ENCODE assay signal across 1 cellular context in the genomic region with DNA sequence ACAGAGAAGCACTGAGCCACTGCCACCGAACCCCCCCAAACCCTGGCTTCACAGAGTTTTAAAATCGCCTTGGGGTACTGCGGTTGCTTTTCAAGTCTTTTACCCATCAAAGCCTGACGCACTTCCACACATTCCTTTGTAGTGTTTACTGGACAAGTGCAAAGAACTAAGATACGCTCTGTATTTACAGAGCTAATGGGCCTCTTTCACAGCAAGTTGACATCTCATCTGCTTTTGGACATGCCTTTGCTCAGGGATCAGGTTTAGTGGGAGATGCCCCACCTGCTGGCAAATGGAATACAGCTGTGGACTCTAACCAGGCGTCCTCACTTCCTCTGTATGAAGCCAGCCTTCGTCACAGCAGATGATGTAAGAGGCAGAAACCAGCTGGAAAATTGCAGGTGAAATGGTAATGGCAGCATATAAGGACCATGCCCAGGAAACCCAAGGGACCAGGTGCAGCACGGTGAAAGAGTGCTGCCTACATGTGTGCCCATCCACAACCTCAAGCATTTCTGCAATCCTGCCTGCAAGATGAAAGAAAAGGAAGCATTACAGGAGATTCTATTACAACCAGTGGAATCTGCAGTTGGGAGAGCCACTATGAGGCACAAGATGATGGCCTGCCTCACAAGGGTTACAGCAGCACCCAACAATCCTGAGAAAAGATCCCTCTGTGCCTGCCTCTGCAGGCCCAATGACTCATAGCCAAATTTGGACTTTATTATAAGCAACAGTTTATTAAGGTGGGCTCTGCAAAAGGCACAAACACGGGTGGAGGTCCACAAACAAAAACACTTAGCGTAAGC.
TF ChIP-seq lines count a peak whose summit lies in the region.

No MANE protein-coding gene starts in this region.

TF ChIP-seq in HepG2, 621 proteins besides CTCF, POLR2A, EP300 and RAD21 (continued from another document and continues in another):
- TF ChIP-seq, protein P1, sequence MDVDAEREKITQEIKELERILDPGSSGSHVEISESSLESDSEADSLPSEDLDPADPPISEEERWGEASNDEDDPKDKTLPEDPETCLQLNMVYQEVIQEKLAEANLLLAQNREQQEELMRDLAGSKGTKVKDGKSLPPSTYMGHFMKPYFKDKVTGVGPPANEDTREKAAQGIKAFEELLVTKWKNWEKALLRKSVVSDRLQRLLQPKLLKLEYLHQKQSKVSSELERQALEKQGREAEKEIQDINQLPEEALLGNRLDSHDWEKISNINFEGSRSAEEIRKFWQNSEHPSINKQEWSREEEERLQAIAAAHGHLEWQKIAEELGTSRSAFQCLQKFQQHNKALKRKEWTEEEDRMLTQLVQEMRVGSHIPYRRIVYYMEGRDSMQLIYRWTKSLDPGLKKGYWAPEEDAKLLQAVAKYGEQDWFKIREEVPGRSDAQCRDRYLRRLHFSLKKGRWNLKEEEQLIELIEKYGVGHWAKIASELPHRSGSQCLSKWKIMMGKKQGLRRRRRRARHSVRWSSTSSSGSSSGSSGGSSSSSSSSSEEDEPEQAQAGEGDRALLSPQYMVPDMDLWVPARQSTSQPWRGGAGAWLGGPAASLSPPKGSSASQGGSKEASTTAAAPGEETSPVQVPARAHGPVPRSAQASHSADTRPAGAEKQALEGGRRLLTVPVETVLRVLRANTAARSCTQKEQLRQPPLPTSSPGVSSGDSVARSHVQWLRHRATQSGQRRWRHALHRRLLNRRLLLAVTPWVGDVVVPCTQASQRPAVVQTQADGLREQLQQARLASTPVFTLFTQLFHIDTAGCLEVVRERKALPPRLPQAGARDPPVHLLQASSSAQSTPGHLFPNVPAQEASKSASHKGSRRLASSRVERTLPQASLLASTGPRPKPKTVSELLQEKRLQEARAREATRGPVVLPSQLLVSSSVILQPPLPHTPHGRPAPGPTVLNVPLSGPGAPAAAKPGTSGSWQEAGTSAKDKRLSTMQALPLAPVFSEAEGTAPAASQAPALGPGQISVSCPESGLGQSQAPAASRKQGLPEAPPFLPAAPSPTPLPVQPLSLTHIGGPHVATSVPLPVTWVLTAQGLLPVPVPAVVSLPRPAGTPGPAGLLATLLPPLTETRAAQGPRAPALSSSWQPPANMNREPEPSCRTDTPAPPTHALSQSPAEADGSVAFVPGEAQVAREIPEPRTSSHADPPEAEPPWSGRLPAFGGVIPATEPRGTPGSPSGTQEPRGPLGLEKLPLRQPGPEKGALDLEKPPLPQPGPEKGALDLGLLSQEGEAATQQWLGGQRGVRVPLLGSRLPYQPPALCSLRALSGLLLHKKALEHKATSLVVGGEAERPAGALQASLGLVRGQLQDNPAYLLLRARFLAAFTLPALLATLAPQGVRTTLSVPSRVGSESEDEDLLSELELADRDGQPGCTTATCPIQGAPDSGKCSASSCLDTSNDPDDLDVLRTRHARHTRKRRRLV (CRISPR knock-in tag; IDR thresholded peaks at IDR 0.05): no peak
- TF ChIP-seq ZSCAN21 (CRISPR knock-in tag; IDR thresholded peaks at IDR 0.05; ENCODE audit: borderline replicate concordance) (0 out of 2 replicates have a peak, but pooled peaks have one; percentile 33), CCAR2 (optimal IDR thresholded peaks at IDR 0.05; ENCODE audit: low read depth, low read length) (no peak), GATAD1 (CRISPR knock-in tag; IDR thresholded peaks at IDR 0.05) (no peak), ZNF615 (CRISPR knock-in tag; IDR thresholded peaks at IDR 0.05; ENCODE audit: borderline replicate concordance) (0 out of 2 replicates have a peak, but pooled peaks have one; percentile 32), KDM6A (CRISPR knock-in tag; IDR thresholded peaks at IDR 0.05; ENCODE audit: low read depth) (peak; percentile 88), CHCHD3 (CRISPR knock-in tag; IDR thresholded peaks at IDR 0.05) (no peak), ZBTB38 (CRISPR knock-in tag; IDR thresholded peaks at IDR 0.05) (0 out of 2 replicates have a peak, but pooled peaks have one; percentile 39), SP4 (CRISPR knock-in tag; IDR thresholded peaks at IDR 0.05) (no peak; the same call in 1 of the 2 replicates), ZBTB37 (CRISPR knock-in tag; IDR thresholded peaks at IDR 0.05) (no peak), ZNF598 (CRISPR knock-in tag; IDR thresholded peaks at IDR 0.05; ENCODE audit: borderline replicate concordance) (no peak), ZZZ3 (CRISPR knock-in tag; IDR thresholded peaks at IDR 0.05; ENCODE audit: borderline replicate concordance) (no peak), SP1 (IDR thresholded peaks at IDR 0.05) (no peak), SP1 (CRISPR knock-in tag; IDR thresholded peaks at IDR 0.05) (no peak; the same call in 1 of the 2 replicates), ZNF17 (CRISPR knock-in tag; IDR thresholded peaks at IDR 0.05) (no peak), MTERF4 (CRISPR knock-in tag; IDR thresholded peaks at IDR 0.05) (no peak), PHF5A (CRISPR knock-in tag; IDR thresholded peaks at IDR 0.05; ENCODE audit: low read depth, unreplicated experiment) (no peak), HCFC1 (IDR thresholded peaks at IDR 0.05; ENCODE audit: low read depth, low read length) (no peak), NCOA2 (CRISPR knock-in tag; IDR thresholded peaks at IDR 0.05) (peak; percentile 93), ZNF224 (CRISPR knock-in tag; IDR thresholded peaks at IDR 0.05) (no peak), ZNF687 (CRISPR knock-in tag; IDR thresholded peaks at IDR 0.05) (no peak), ZMYM3 (CRISPR knock-in tag; IDR thresholded peaks at IDR 0.05) (0 out of 2 replicates have a peak, but pooled peaks have one; percentile 64), TOPORS (CRISPR knock-in tag; IDR thresholded peaks at IDR 0.05) (no peak), ZNF317 (CRISPR knock-in tag; IDR thresholded peaks at IDR 0.05) (no peak), ETS1 (CRISPR knock-in tag; IDR thresholded peaks at IDR 0.05) (no peak), BRD4 (CRISPR knock-in tag; IDR thresholded peaks at IDR 0.05) (no peak), SALL2 (CRISPR knock-in tag; IDR thresholded peaks at IDR 0.05) (peak; percentile 75; the same call in 1 of the 2 replicates), RCOR2 (CRISPR knock-in tag; IDR thresholded peaks at IDR 0.05) (no peak; the same call in none of the 2 replicates), ZNF614 (CRISPR knock-in tag; IDR thresholded peaks at IDR 0.05; ENCODE audit: borderline replicate concordance) (peak; percentile 47; the same call in 1 of the 2 replicates)
- TF ChIP-seq, protein P2, sequence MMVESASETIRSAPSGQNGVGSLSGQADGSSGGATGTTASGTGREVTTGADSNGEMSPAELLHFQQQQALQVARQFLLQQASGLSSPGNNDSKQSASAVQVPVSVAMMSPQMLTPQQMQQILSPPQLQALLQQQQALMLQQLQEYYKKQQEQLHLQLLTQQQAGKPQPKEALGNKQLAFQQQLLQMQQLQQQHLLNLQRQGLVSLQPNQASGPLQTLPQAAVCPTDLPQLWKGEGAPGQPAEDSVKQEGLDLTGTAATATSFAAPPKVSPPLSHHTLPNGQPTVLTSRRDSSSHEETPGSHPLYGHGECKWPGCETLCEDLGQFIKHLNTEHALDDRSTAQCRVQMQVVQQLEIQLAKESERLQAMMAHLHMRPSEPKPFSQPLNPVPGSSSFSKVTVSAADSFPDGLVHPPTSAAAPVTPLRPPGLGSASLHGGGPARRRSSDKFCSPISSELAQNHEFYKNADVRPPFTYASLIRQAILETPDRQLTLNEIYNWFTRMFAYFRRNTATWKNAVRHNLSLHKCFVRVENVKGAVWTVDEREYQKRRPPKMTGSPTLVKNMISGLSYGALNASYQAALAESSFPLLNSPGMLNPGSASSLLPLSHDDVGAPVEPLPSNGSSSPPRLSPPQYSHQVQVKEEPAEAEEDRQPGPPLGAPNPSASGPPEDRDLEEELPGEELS (CRISPR knock-in tag; IDR thresholded peaks at IDR 0.05): peak; percentile 97
- TF ChIP-seq, protein P3, sequence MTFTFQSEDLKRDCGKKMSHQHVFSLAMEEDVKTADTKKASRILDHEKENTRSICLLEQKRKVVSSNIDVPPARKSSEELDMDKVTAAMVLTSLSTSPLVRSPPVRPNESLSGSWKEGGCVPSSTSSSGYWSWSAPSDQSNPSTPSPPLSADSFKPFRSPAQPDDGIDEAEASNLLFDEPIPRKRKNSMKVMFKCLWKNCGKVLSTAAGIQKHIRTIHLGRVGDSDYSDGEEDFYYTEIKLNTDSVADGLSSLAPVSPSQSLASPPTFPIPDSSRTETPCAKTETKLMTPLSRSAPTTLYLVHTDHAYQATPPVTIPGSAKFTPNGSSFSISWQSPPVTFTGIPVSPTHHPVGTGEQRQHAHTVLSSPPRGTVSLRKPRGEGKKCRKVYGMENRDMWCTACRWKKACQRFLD (CRISPR knock-in tag; IDR thresholded peaks at IDR 0.05; ENCODE audit: borderline replicate concordance): no peak
- TF ChIP-seq, protein P4, sequence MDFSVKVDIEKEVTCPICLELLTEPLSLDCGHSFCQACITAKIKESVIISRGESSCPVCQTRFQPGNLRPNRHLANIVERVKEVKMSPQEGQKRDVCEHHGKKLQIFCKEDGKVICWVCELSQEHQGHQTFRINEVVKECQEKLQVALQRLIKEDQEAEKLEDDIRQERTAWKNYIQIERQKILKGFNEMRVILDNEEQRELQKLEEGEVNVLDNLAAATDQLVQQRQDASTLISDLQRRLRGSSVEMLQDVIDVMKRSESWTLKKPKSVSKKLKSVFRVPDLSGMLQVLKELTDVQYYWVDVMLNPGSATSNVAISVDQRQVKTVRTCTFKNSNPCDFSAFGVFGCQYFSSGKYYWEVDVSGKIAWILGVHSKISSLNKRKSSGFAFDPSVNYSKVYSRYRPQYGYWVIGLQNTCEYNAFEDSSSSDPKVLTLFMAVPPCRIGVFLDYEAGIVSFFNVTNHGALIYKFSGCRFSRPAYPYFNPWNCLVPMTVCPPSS (IDR thresholded peaks at IDR 0.05): no peak
- TF ChIP-seq, protein P5, sequence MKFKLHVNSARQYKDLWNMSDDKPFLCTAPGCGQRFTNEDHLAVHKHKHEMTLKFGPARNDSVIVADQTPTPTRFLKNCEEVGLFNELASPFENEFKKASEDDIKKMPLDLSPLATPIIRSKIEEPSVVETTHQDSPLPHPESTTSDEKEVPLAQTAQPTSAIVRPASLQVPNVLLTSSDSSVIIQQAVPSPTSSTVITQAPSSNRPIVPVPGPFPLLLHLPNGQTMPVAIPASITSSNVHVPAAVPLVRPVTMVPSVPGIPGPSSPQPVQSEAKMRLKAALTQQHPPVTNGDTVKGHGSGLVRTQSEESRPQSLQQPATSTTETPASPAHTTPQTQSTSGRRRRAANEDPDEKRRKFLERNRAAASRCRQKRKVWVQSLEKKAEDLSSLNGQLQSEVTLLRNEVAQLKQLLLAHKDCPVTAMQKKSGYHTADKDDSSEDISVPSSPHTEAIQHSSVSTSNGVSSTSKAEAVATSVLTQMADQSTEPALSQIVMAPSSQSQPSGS (CRISPR knock-in tag; IDR thresholded peaks at IDR 0.05): peak; percentile 82
